In the genomic region with DNA sequence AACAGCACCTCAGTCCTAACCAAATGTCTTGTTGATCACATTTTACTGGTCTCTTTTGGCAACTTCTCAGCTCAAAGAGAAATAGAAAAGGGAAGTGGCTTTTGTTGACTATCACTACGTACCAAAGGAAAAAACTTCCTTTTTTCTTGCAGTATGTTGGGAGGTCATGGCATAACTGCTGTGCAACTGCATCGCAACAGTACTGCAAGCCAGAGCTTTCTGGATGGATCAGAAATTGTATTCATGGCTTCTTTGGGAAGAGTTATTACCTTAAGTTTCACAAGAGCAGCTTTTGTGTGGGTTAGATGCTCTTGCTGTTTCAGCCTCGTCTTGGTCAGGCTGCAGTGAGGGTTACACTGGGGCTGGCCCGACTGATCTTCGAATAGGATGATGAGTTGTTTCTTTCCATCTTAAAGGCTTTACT, we compare ENCODE assay signal across 9 cellular contexts.
A peak's percentile ranks its signal among the peaks of the same experiment; 100 is the strongest.
DNase-seq lines count a peak whose midpoint lies in the region; ATAC-seq, FAIRE-seq and TF ChIP-seq lines count a peak whose summit lies in the region.
"Had no signal": no experiment of that assay in that cellular context is flagged by ENCODE, and none has a peak within 500 bp of the region (broad histone marks: within the 10 kb centered on the region; RNA-seq: fewer than 3 reads in every experiment).

No MANE protein-coding gene starts in this region.

- CTCF ChIA-PET in activated CD4-positive, alpha-beta memory T cell treated with anti-CD3 and anti-CD28 coated beads for 36 hours (lab: Charles Lee) = interaction anchor here (0.7 to 2.9 kb wide), 9 partner anchors 8 to 99 kb away, joined by 3 to 10 read pairs (median 3); no protein-coding TSS in a partner anchor

- no peaks in the 10 kb centered on the region for H3K27me3 Mint-ChIP-seq in activated CD4-positive, alpha-beta memory T cell treated with anti-CD3 and anti-CD28 coated beads for 36 hours

- TF ChIP-seq CTCF in lower leg skin (IDR thresholded peaks at IDR 0.05) = no peak

- peaks cover 37% of the 10 kb centered on the region for H3K4me1 Mint-ChIP-seq in activated CD4-positive, alpha-beta memory T cell treated with anti-CD3 and anti-CD28 coated beads for 36 hours (ENCODE audit: low read depth)

- no peak for TF ChIP-seq POLR2A in lower leg skin (IDR thresholded peaks at IDR 0.05)

- H3K4me3 ChIP-seq in lower leg skin (ENCODE audit: low read depth, poor library complexity, severe bottlenecking) = no peak overlapping the region
- H3K4me3 ChIP-seq: A549 had no signal

- FAIRE-seq in GM19239 (lab: Jason Lieb, UNC) = no peak
- FAIRE-seq: A549 had no signal

- peak; percentile 42 for ATAC-seq in HG03095 (IDR thresholded peaks at IDR 0.05; ENCODE audit: unreplicated experiment)
- ATAC-seq: A549 had no signal

- H3K4me3 Mint-ChIP-seq in activated CD4-positive, alpha-beta memory T cell treated with anti-CD3 and anti-CD28 coated beads for 36 hours = no peak overlapping the region

- WGBS in lower leg skin, 2 donors = 65 to 69% methylated on average over 5 of the region's 5 CpGs

- intact Hi-C loops in activated CD4-positive, alpha-beta memory T cell treated with anti-CD3 and anti-CD28 coated beads for 36 hours (cut with micrococcal nuclease) = loop anchor here (1.0 to 10.0 kb wide), 7 partner anchors 7 to 954 kb away; a partner anchor contains a TSS
- intact Hi-C loops in lower leg skin (cut with DNase I; ENCODE audit: low total_unique reads) = no loop called here

- H3K36me3 Mint-ChIP-seq in activated CD4-positive, alpha-beta memory T cell treated with anti-CD3 and anti-CD28 coated beads for 36 hours = peaks cover 45% of the 10 kb centered on the region

- no peaks in the 10 kb centered on the region for H3K9me3 Mint-ChIP-seq in activated CD4-positive, alpha-beta memory T cell treated with anti-CD3 and anti-CD28 coated beads for 36 hours

- POLR2A ChIA-PET in activated CD4-positive, alpha-beta memory T cell treated with anti-CD3 and anti-CD28 coated beads for 36 hours (lab: Charles Lee) = interaction anchor here (0.8 to 9.0 kb wide), 8 partner anchors 7 to 99 kb away, joined by 3 to 253 read pairs (median 16); no protein-coding TSS in a partner anchor

- H3K27ac Mint-ChIP-seq in activated CD4-positive, alpha-beta memory T cell treated with anti-CD3 and anti-CD28 coated beads for 36 hours = no peak overlapping the region

- DNase-seq in activated CD4-positive, alpha-beta T cell treated with anti-CD3 and anti-CD28 coated beads for 4 hours = peak; percentile 40 to 44
- DNase-seq in activated CD4-positive, alpha-beta T cell treated with anti-CD3 and anti-CD28 coated beads, Interleukin-2, amount 50 U/mL, for 4 hours = no peak
- peak; percentile 83 for DNase-seq in activated CD4-positive, alpha-beta memory T cell treated with anti-CD3 and anti-CD28 coated beads for 36 hours
- peak; percentile 45 to 61 for DNase-seq in stimulated activated CD8-positive, alpha-beta memory T cell treated with anti-CD3 and anti-CD28 coated beads, Interleukin-15, amount 100 ng/mL, for 48 hours (ENCODE audit: low read depth in 2 of 2)
- DNase-seq in NCI-H526 (lab: John Stamatoyannopoulos, UW) (no peak), lower leg skin (ENCODE audit: low spot score in 2 of 2) (no peak), GM19239 (ENCODE audit: insufficient read length, low spot score) (no peak)

Comparison
In these comparisons a context has a peak if more than half of its experiments do, and no peak if none do; other contexts are left out.
1. DNase-seq: peak in activated CD4-positive, alpha-beta T cell treated with anti-CD3 and anti-CD28 coated beads for 4 hours (2 of 2), activated CD4-positive, alpha-beta memory T cell treated with anti-CD3 and anti-CD28 coated beads for 36 hours (single experiment) and stimulated activated CD8-positive, alpha-beta memory T cell treated with anti-CD3 and anti-CD28 coated beads, Interleukin-15, amount 100 ng/mL, for 48 hours (2 of 2); none in activated CD4-positive, alpha-beta T cell treated with anti-CD3 and anti-CD28 coated beads, Interleukin-2, amount 50 U/mL, for 4 hours (0 of 2), NCI-H526 (0 of 2), lower leg skin (0 of 2) and GM19239 (single experiment).